In the genomic region with DNA sequence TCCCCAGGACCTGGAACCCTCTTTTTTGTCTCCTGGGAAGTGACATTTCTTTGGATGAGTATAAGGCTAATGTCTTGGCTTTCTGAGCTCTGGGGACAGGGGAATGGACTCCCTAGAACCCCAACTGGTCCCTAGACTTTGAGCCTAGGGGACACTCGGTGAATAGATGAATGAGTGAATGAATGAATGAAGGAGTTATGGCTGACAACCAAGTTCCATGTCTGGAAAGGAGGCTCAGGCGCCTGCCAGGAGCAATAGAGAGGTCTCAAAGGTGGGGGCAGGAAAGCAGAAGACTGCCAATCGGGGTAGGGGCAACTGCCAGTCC, we compare ENCODE assay signal across 8 cellular contexts. TPM values are rescaled to one million over a fixed set of nuclear protein-coding genes. Genes with fewer than 3 reads are reported as not detected.
DNase-seq lines count a peak whose midpoint lies in the region; ATAC-seq, FAIRE-seq and TF ChIP-seq lines count a peak whose summit lies in the region.

No MANE protein-coding gene starts in this region.

- no peaks in the 10 kb centered on the region for H3K9me3 ChIP-seq in CD8-positive, alpha-beta T cell (ENCODE audit: low read length)
- no peaks in the 10 kb centered on the region for H3K9me3 ChIP-seq in PC-9 (ENCODE audit: insufficient read depth, low read depth)
- no peaks in the 10 kb centered on the region for H3K9me3 ChIP-seq in ovary

- peaks cover 29% of the 10 kb centered on the region for H3K4me1 ChIP-seq in CD8-positive, alpha-beta T cell (ENCODE audit: insufficient read depth, low read length)
- peaks cover 63% of the 10 kb centered on the region for H3K4me1 ChIP-seq in PC-9 (replicated peaks; ENCODE audit: insufficient read depth)
- peaks cover 10% of the 10 kb centered on the region for H3K4me1 ChIP-seq in ovary (ENCODE audit: insufficient read depth)

- peaks cover 14% of the 10 kb centered on the region for H3F3A ChIP-seq in PC-9 (ENCODE audit: insufficient read depth, low read depth)

- H3K27ac ChIP-seq in CD8-positive, alpha-beta T cell (ENCODE audit: low read depth, low read length) = peak overlapping the region; percentile 50
- no peak overlapping the region for H3K27ac ChIP-seq in PC-9
- peak overlapping the region; percentile 62 for H3K27ac ChIP-seq in epithelial cell of prostate
- H3K27ac ChIP-seq in ovary = peak overlapping the region in 1 of 2 donors; percentile 84

- H3K4me3 ChIP-seq in CD8-positive, alpha-beta T cell (ENCODE audit: low read depth, low read length) = peak overlapping the region; percentile 85
- H3K4me3 ChIP-seq in PC-9 (peak overlapping the region; percentile 62), ovary (peak overlapping the region; percentile 86)

- no peaks in the 10 kb centered on the region for H3K36me3 ChIP-seq in CD8-positive, alpha-beta T cell (ENCODE audit: insufficient read depth, low read length)
- no peaks in the 10 kb centered on the region for H3K36me3 ChIP-seq in PC-9 (ENCODE audit: low read depth)
- H3K36me3 ChIP-seq in ovary = no peaks in the 10 kb centered on the region

- peak; percentile 41 for TF ChIP-seq CTCF in CD8-positive, alpha-beta T cell (IDR thresholded peaks at IDR 0.05)
- TF ChIP-seq CTCF in PC-9 (conservative IDR thresholded peaks at IDR 0.05) (peak; percentile 15; the same call in 1 of the 2 replicates), ovary (IDR thresholded peaks at IDR 0.05) (peak in 1 of 3 donors; percentile 50)

- H3K4me1 Mint-ChIP-seq in CD8-positive, alpha-beta T cell (ENCODE audit: low read depth) = peaks cover 24% of the 10 kb centered on the region

- peak overlapping the region; percentile 85 for H3K27ac Mint-ChIP-seq in CD8-positive, alpha-beta T cell

- peaks cover 3% of the 10 kb centered on the region for H3K36me3 Mint-ChIP-seq in CD8-positive, alpha-beta T cell

- CTCF ChIA-PET in CD8-positive, alpha-beta T cell (lab: Charles Lee) = interaction anchor here (1.3 kb wide), 1 partner anchor 36 kb away, joined by 6 read pairs; no protein-coding TSS in a partner anchor
- CTCF ChIA-PET in PC-9 (lab: Charles Lee) = no interaction called here

- no peak for ATAC-seq in CD8-positive, alpha-beta T cell
- ATAC-seq in HG03196 (IDR thresholded peaks at IDR 0.05; ENCODE audit: unreplicated experiment) = no peak

- TSS peak; percentile 35 for BruUV-seq in PC-9 (replicated peaks; lab: Mats Ljungman, UMichigan)

- peaks cover 4% of the 10 kb centered on the region for H3K27me3 ChIP-seq in CD8-positive, alpha-beta T cell (ENCODE audit: insufficient read depth, low read length)
- H3K27me3 ChIP-seq in PC-9 (ENCODE audit: insufficient read depth, low read depth) (no peaks in the 10 kb centered on the region), ovary (no peaks in the 10 kb centered on the region)

- H3K27me3 Mint-ChIP-seq in CD8-positive, alpha-beta T cell (ENCODE audit: low read depth) = peaks cover 18% of the 10 kb centered on the region

- no peak for TF ChIP-seq POLR2A in ovary (IDR thresholded peaks at IDR 0.05)

- intact Hi-C loops in CD8-positive, alpha-beta T cell (cut with DNase I, micrococcal nuclease) = loop anchor here (1.0 to 10.0 kb wide), 3 partner anchors 30 to 263 kb away; a partner anchor contains a TSS
- intact Hi-C loops in PC-9 (cut with micrococcal nuclease; ENCODE audit: unreplicated experiment) = loop anchor here (2.0 kb wide), 1 partner anchor 111 kb away; no protein-coding TSS in a partner anchor
- intact Hi-C loops in ovary (cut with DNase I) = no loop called here

- H2AFZ ChIP-seq in PC-9 = no peak overlapping the region

- TF ChIP-seq EP300 in ovary (IDR thresholded peaks at IDR 0.05) = no peak

- no peak for FAIRE-seq in frontal cortex (lab: Jason Lieb, UNC)

- 18 to 24% (median 20%) methylated on average over 3 of the region's 3 CpGs for WGBS in ovary, 3 donors

- H3K79me2 ChIP-seq in PC-9 (ENCODE audit: low read depth) = peaks cover 32% of the 10 kb centered on the region

- H3K4me2 ChIP-seq in PC-9 = peak overlapping the region; percentile 79

- no peaks in the 10 kb centered on the region for H3K9me3 Mint-ChIP-seq in CD8-positive, alpha-beta T cell

- DNase-seq in CD8-positive, alpha-beta T cell = no peak
- DNase-seq in PC-9 (no peak), epithelial cell of prostate (ENCODE audit: low read depth, low spot score) (no peak), ovary (no peak), NCI-H774 (lab: John Stamatoyannopoulos, UW) (no peak), frontal cortex (ENCODE audit: low spot score in 2 of 2) (no peak), NCI-H1105 treated with DMSO at 0.1 percent for 48 hours (lab: John Stamatoyannopoulos, UW) (no peak)

- peak overlapping the region; percentile 85 for H3K4me3 Mint-ChIP-seq in CD8-positive, alpha-beta T cell

- H4K20me1 ChIP-seq in PC-9 (ENCODE audit: insufficient read depth) = peaks cover 5% of the 10 kb centered on the region; the same call in 1 of the 2 replicates

- POLR2A ChIA-PET in CD8-positive, alpha-beta T cell (lab: Charles Lee) = interaction anchor here (1.3 to 1.4 kb wide), 3 partner anchors 26 to 42 kb away, joined by 3 to 4 read pairs (median 4); a partner anchor contains a TSS
- POLR2A ChIA-PET in PC-9 (lab: Charles Lee; ENCODE audit: unreplicated experiment) = interaction anchor here (0.7 to 1.0 kb wide), 2 partner anchors 15 to 26 kb away, joined by 3 to 4 read pairs; no protein-coding TSS in a partner anchor

- H3K9me2 ChIP-seq in PC-9 (ENCODE audit: insufficient read depth) = no peaks in the 10 kb centered on the region

RNA-seq across cellular contexts. Expression of a gene that starts 0.7 kb away (rescaled TPM):
- total RNA-seq in CD8-positive, alpha-beta T cell = 10 to 100 TPM; 19.6 to 20.7 TPM
- total RNA-seq in PC-9 (2021) (30.1 and 34.3 TPM in 2 replicates), ovary (10 to 100 TPM in 6 of 7 donors, 1 to 10 TPM in 1; 6.6 to 19.7 (median 15.2) TPM), frontal cortex (0.82 TPM)
- polyA plus RNA-seq in ovary = 10 to 100 TPM in 1 of 2 donors, 1 to 10 TPM in 1; 9.6 to 22.2 TPM

RNA-seq across cellular contexts. Expression of a gene that starts 30.1 kb away (rescaled TPM):
- total RNA-seq in CD8-positive, alpha-beta T cell = 1 to 10 TPM; 6.6 to 7.0 TPM
- total RNA-seq in PC-9 (2021) = 30.8 and 31.0 TPM in 2 replicates
- total RNA-seq in ovary = 10 to 100 TPM in 6 of 7 donors, 1 to 10 TPM in 1; 8.9 to 23.6 (median 17.8) TPM
- polyA plus RNA-seq in ovary = 10 to 100 TPM in 1 of 2 donors, 1 to 10 TPM in 1; 8.3 to 20.8 TPM
- 6.1 TPM for total RNA-seq in frontal cortex

Comparison
In these comparisons a context has a peak if more than half of its experiments do, and no peak if none do; other contexts are left out.
1. intact Hi-C loops: an anchor here in CD8-positive, alpha-beta T cell (1.0 to 10.0 kb wide) and PC-9 (2.0 kb wide); none called in ovary.